Comparison of ENCODE assay signal across 24 cellular contexts in the genomic region with DNA sequence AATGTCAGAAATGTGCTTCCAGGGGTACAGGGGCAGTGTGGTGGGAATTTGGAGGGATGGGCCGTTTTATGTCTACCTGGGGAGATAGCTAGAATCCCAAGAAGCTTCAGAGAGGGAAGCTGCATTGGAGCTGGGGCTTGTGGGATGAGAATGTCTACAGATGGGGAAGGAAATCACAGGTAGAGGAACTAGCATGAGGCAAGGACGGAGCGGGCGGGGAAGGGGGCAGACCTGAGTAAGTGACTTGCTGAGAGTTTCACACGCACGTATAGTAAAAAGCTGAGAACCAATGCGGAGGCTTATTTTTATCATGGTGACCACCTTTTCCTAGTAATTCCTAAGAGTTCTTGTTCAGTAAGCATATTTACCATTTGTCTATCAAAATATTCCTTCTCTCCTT. TPM values are rescaled to one million over a fixed set of nuclear protein-coding genes. Genes with fewer than 3 reads are reported as not detected.
DNase-seq lines count a peak whose midpoint lies in the region; ATAC-seq, FAIRE-seq and TF ChIP-seq lines count a peak whose summit lies in the region.
"Had no signal": no experiment of that assay in that cellular context is flagged by ENCODE, and none has a peak within 500 bp of the region (broad histone marks: within the 10 kb centered on the region; RNA-seq: fewer than 3 reads in every experiment).

No MANE protein-coding gene starts in this region.

- H3K9me3 ChIP-seq in HUES48 (ENCODE audit: control insufficient read depth, insufficient read depth, low read length): no peaks in the 10 kb centered on the region
- H3K9me3 ChIP-seq in H1 (ENCODE audit: insufficient read depth in 2 of 2, low read depth in 1 of 2, low read length in 1 of 2): no peaks in the 10 kb centered on the region
- H3K9me3 ChIP-seq in liver (ENCODE audit: control insufficient read depth in 4 of 4, low read length in 3 of 4): no peaks in the 10 kb centered on the region
- H3K9me3 ChIP-seq in smooth muscle cell (replicated peaks; ENCODE audit: low read depth): no peaks in the 10 kb centered on the region

- H3K9me3 Mint-ChIP-seq in activated CD8-positive, alpha-beta T cell treated with anti-CD3 and anti-CD28 coated beads, Interleukin-2, amount 10 ng/mL, durations not matched to agents 7 days and 5 days (ENCODE audit: insufficient read depth): no peaks in the 10 kb centered on the region
- H3K9me3 Mint-ChIP-seq: activated naive CD8-positive, alpha-beta T cell treated with anti-CD3 and anti-CD28 coated beads for 36 hours; CD8-positive, alpha-beta T cell; stimulated activated memory B cell treated with anti-CD40 and anti-IgM and Interleukin-4, amounts not matched to agents 10 μg/mL and 1 μg/mL and 100 μg/mL, for 72 hours had no signal

- no peak for TF ChIP-seq EP300 in H1 (IDR thresholded peaks at IDR 0.05; ENCODE audit: borderline replicate concordance in 1 of 2, low read depth in 2 of 2, low read length in 2 of 2)

- peak in 1 of 2 experiments; percentile 60 for DNase-seq in H1 (ENCODE audit: low read depth in 1 of 2, low spot score in 2 of 2)
- DNase-seq in smooth muscle cell (lab: John Stamatoyannopoulos, UW; ENCODE audit: unreplicated experiment): no peak
- no peak for DNase-seq in HCEC 1CT
- DNase-seq in activated CD8-positive, alpha-beta T cell treated with anti-CD3 and anti-CD28 coated beads, Interleukin-2, amount 10 ng/mL, durations not matched to agents 7 days and 5 days: no peak
- DNase-seq: activated naive CD8-positive, alpha-beta T cell treated with anti-CD3 and anti-CD28 coated beads for 36 hours; CD8-positive, alpha-beta T cell; DMS53; IMR-90; NCI-H2171 treated with DMSO at 0.1 percent for 48 hours; SHP77 had no signal

- no peak for TF ChIP-seq RAD21 in H1 (IDR thresholded peaks at IDR 0.05 in 1 of 2, conservative IDR thresholded peaks at IDR 0.05 in 1 of 2; ENCODE audit: low read depth in 2 of 2, low read length in 2 of 2)
- no peak for TF ChIP-seq RAD21 in liver (IDR thresholded peaks at IDR 0.05)

- H3K79me1 ChIP-seq in H1 (ENCODE audit: low read depth, low read length): no peaks in the 10 kb centered on the region

- H3K79me2 ChIP-seq in H1 (ENCODE audit: control insufficient read depth in 1 of 2, insufficient read depth in 2 of 2, low read length in 2 of 2) (no peaks in the 10 kb centered on the region), smooth muscle cell (ENCODE audit: low read depth) (no peaks in the 10 kb centered on the region)
- H3K79me2 ChIP-seq: parathyroid adenoma had no signal

- H2BK12ac ChIP-seq in H1 (ENCODE audit: low read depth, low read length): 0 out of 2 replicates have a peak overlapping the region, but pooled peaks have one; percentile 5

- H3K4ac ChIP-seq in H1 (replicated peaks; ENCODE audit: insufficient read length, low read depth, low read length): no peak overlapping the region

- H3K9ac ChIP-seq in HUES48 (ENCODE audit: low read depth, low read length): peak overlapping the region; percentile 8; the same call in 1 of the 2 replicates
- no peak overlapping the region for H3K9ac ChIP-seq in H1 (replicated peaks in 1 of 4; ENCODE audit: extremely low read depth in 1 of 4, low read depth in 3 of 4, low read length in 3 of 4)
- no peak overlapping the region for H3K9ac ChIP-seq in liver (ENCODE audit: low read depth in 1 of 2, low read length in 2 of 2)
- no peak overlapping the region for H3K9ac ChIP-seq in smooth muscle cell (ENCODE audit: low read depth)
- H3K9ac ChIP-seq: parathyroid adenoma had no signal

- H2BK20ac ChIP-seq in H1 (ENCODE audit: low read length): no peak overlapping the region

- no peak overlapping the region for H3K18ac ChIP-seq in H1 (ENCODE audit: extremely low read depth, low read length)

- no peak for TF ChIP-seq POLR2A in H1 (IDR thresholded peaks at IDR 0.05; ENCODE audit: control extremely low read depth in 1 of 2, low read depth in 2 of 2, low read length in 2 of 2)

- H3K23ac ChIP-seq in H1 (ENCODE audit: insufficient read length): no peak overlapping the region

- no peak overlapping the region for H4K8ac ChIP-seq in H1 (ENCODE audit: extremely low read depth, insufficient read depth, low read length)

- no peak overlapping the region for H2BK15ac ChIP-seq in H1 (ENCODE audit: low read length)

- H3K27ac Mint-ChIP-seq in activated CD8-positive, alpha-beta T cell treated with anti-CD3 and anti-CD28 coated beads, Interleukin-2, amount 10 ng/mL, durations not matched to agents 7 days and 5 days: no peak overlapping the region
- H3K27ac Mint-ChIP-seq: activated naive CD8-positive, alpha-beta T cell treated with anti-CD3 and anti-CD28 coated beads for 36 hours; CD8-positive, alpha-beta T cell; stimulated activated memory B cell treated with anti-CD40 and anti-IgM and Interleukin-4, amounts not matched to agents 10 μg/mL and 1 μg/mL and 100 μg/mL, for 72 hours had no signal

- peaks cover 42% of the 10 kb centered on the region for H3K4me1 ChIP-seq in HUES48 (ENCODE audit: control insufficient read depth, insufficient read depth, low read length)
- peaks cover 2 to 16% (median 7%) of the 10 kb centered on the region in 4 experiments for H3K4me1 ChIP-seq in H1 (replicated peaks in 1 of 4; ENCODE audit: control insufficient read depth in 3 of 4, insufficient read depth in 4 of 4, low read length in 3 of 4)
- peaks cover 0 to 10% (median 7%) of the 10 kb centered on the region in 4 donors for H3K4me1 ChIP-seq in liver (ENCODE audit: control insufficient read depth in 4 of 4, insufficient read depth in 4 of 4, low read length in 3 of 4)
- H3K4me1 ChIP-seq in smooth muscle cell (ENCODE audit: low read depth): peaks cover 8% of the 10 kb centered on the region
- H3K4me1 ChIP-seq: parathyroid adenoma had no signal

- H3K4me3 Mint-ChIP-seq in activated CD8-positive, alpha-beta T cell treated with anti-CD3 and anti-CD28 coated beads, Interleukin-2, amount 10 ng/mL, durations not matched to agents 7 days and 5 days: no peak overlapping the region
- H3K4me3 Mint-ChIP-seq: activated naive CD8-positive, alpha-beta T cell treated with anti-CD3 and anti-CD28 coated beads for 36 hours; CD8-positive, alpha-beta T cell; stimulated activated memory B cell treated with anti-CD40 and anti-IgM and Interleukin-4, amounts not matched to agents 10 μg/mL and 1 μg/mL and 100 μg/mL, for 72 hours had no signal

- H3K27me3 Mint-ChIP-seq in activated CD8-positive, alpha-beta T cell treated with anti-CD3 and anti-CD28 coated beads, Interleukin-2, amount 10 ng/mL, durations not matched to agents 7 days and 5 days (ENCODE audit: low read depth): peaks cover 8% of the 10 kb centered on the region

- no peaks in the 10 kb centered on the region for H3K36me3 Mint-ChIP-seq in activated CD8-positive, alpha-beta T cell treated with anti-CD3 and anti-CD28 coated beads, Interleukin-2, amount 10 ng/mL, durations not matched to agents 7 days and 5 days (ENCODE audit: low read depth)
- H3K36me3 Mint-ChIP-seq: activated naive CD8-positive, alpha-beta T cell treated with anti-CD3 and anti-CD28 coated beads for 36 hours; CD8-positive, alpha-beta T cell; stimulated activated memory B cell treated with anti-CD40 and anti-IgM and Interleukin-4, amounts not matched to agents 10 μg/mL and 1 μg/mL and 100 μg/mL, for 72 hours had no signal

- POLR2A ChIA-PET in H1 (lab: Charles Lee; ENCODE audit: partially characterized antibody): interaction anchor here (0.6 to 0.9 kb wide), 2 partner anchors 9 to 62 kb away, joined by 3 to 4 read pairs; no protein-coding TSS in a partner anchor
- POLR2A ChIA-PET in activated CD8-positive, alpha-beta T cell treated with anti-CD3 and anti-CD28 coated beads, Interleukin-2, amount 10 ng/mL, durations not matched to agents 7 days and 5 days (lab: Charles Lee): no interaction called here

- no peak overlapping the region for H4K91ac ChIP-seq in H1 (replicated peaks; ENCODE audit: insufficient read length, low read length)

- no peaks in the 10 kb centered on the region; the same call in 1 of the 2 replicates for H3K23me2 ChIP-seq in H1 (ENCODE audit: low read depth, low read length)

- H3K4me2 ChIP-seq in H1 (ENCODE audit: insufficient read depth in 1 of 2, low read depth in 2 of 2, low read length in 2 of 2) (peak overlapping the region; percentile 58 to 64), smooth muscle cell (peak overlapping the region; percentile 32)

- H3K4me3 ChIP-seq in HUES48 (ENCODE audit: low read depth, low read length): peak overlapping the region; percentile 61
- H3K4me3 ChIP-seq in H1 (ENCODE audit: extremely low read depth in 1 of 4, insufficient read depth in 2 of 4, low read depth in 3 of 4, low read length in 4 of 4): peak overlapping the region; percentile 10 to 59 (median 30); a peak in 5 of 8 replicates
- H3K4me3 ChIP-seq in liver (ENCODE audit: low read depth in 1 of 3, low read length in 3 of 3): no peak overlapping the region
- H3K4me3 ChIP-seq in smooth muscle cell: no peak overlapping the region
- H3K4me3 ChIP-seq: lung had no signal

- H2AFZ ChIP-seq in H1 (ENCODE audit: low read length) (no peak overlapping the region), smooth muscle cell (ENCODE audit: low read depth) (peak overlapping the region; percentile 34)
- H2AFZ ChIP-seq: parathyroid adenoma had no signal

- peak overlapping the region; percentile 42 for H4K5ac ChIP-seq in H1 (ENCODE audit: insufficient read length, low read depth, low read length)

- peak overlapping the region; percentile 23 for H2BK120ac ChIP-seq in H1 (replicated peaks; ENCODE audit: low read depth, low read length)

- H3K14ac ChIP-seq in H1 (ENCODE audit: insufficient read length): no peak overlapping the region

- no peak overlapping the region for H3K56ac ChIP-seq in H1 (replicated peaks; ENCODE audit: insufficient read length, low read depth, low read length)

- H2BK5ac ChIP-seq in H1 (ENCODE audit: low read depth, low read length): no peak overlapping the region

- no peak for ATAC-seq in activated CD8-positive, alpha-beta T cell treated with anti-CD3 and anti-CD28 coated beads, Interleukin-2, amount 10 ng/mL, durations not matched to agents 7 days and 5 days
- no peak for ATAC-seq in GM21576 (IDR thresholded peaks at IDR 0.05; ENCODE audit: unreplicated experiment)
- ATAC-seq: CD8-positive, alpha-beta T cell; sciatic nerve; stimulated activated memory B cell treated with anti-CD40 and anti-IgM and Interleukin-4, amounts not matched to agents 10 μg/mL and 1 μg/mL and 100 μg/mL, for 72 hours had no signal

- no peaks in the 10 kb centered on the region for H3F3A ChIP-seq in smooth muscle cell (ENCODE audit: low read depth)

- FAIRE-seq in H1 (lab: Jason Lieb, UNC): no peak
- FAIRE-seq: H54 had no signal

- H3K27me3 ChIP-seq in HUES48 (ENCODE audit: control insufficient read depth, insufficient read depth, low read length) (no peaks in the 10 kb centered on the region), H1 (replicated peaks in 1 of 4; ENCODE audit: control insufficient read depth in 3 of 4, extremely low read depth in 1 of 4, insufficient read depth in 3 of 4, low read length in 3 of 4) (no peaks in the 10 kb centered on the region), liver (ENCODE audit: control insufficient read depth in 4 of 4, insufficient read depth in 4 of 4, low read length in 3 of 4) (no peaks in the 10 kb centered on the region), smooth muscle cell (ENCODE audit: low read depth) (peaks cover 12% of the 10 kb centered on the region)

- H2AK5ac ChIP-seq in H1 (ENCODE audit: low read depth, low read length): no peak overlapping the region

- WGBS in H1 (ENCODE audit: extremely low coverage in 1 of 2, insufficient coverage in 1 of 2, insufficient read length in 1 of 2, insufficient replicate concordance in 2 of 2, low coverage in 1 of 2, low lambda C conversion rate in 2 of 2, missing lambda C conversion rate in 1 of 2), 2 experiments: 11% methylated on average over 7 of the region's 7 CpGs; no CpG with 5 or more reads in 1 of the 2 experiments
- WGBS in liver: 58% methylated on average over 7 of the region's 7 CpGs
- 38% methylated on average over 7 of the region's 7 CpGs for WGBS in smooth muscle cell (ENCODE audit: low lambda C conversion rate)

- no peaks in the 10 kb centered on the region for H4K20me1 ChIP-seq in H1 (replicated peaks in 1 of 2; ENCODE audit: control insufficient read depth in 1 of 2, insufficient read depth in 2 of 2, low read length in 2 of 2)
- H4K20me1 ChIP-seq in smooth muscle cell (ENCODE audit: low read depth): no peaks in the 10 kb centered on the region

- TF ChIP-seq CTCF in H1 (IDR thresholded peaks at IDR 0.05; ENCODE audit: control extremely low read depth in 1 of 3, insufficient read depth in 1 of 3, low read depth in 1 of 3, low read length in 3 of 3) (peak in 1 of 3 experiments; percentile 24; a peak in 1 of 4 replicates), liver (IDR thresholded peaks at IDR 0.05; ENCODE audit: low read depth, low read length, missing input control) (no peak), smooth muscle cell (IDR thresholded peaks at IDR 0.05; ENCODE audit: borderline replicate concordance, insufficient read depth, poor library complexity, severe bottlenecking) (no peak)

- H3K27ac ChIP-seq in HUES48 (ENCODE audit: low read depth, low read length) (no peak overlapping the region), H1 (ENCODE audit: low read depth, low read length) (no peak overlapping the region), liver (ENCODE audit: low read depth in 1 of 2, low read length in 2 of 2) (peak overlapping the region; percentile 29 to 60), smooth muscle cell (ENCODE audit: low read depth) (no peak overlapping the region)
- H3K27ac ChIP-seq: parathyroid adenoma had no signal

- peaks cover 4% of the 10 kb centered on the region for H3K4me1 Mint-ChIP-seq in activated CD8-positive, alpha-beta T cell treated with anti-CD3 and anti-CD28 coated beads, Interleukin-2, amount 10 ng/mL, durations not matched to agents 7 days and 5 days (ENCODE audit: low read depth)

- CTCF ChIA-PET in H1 (lab: Charles Lee; ENCODE audit: partially characterized antibody): interaction anchor here (0.6 to 1.7 kb wide), 8 partner anchors 8 to 79 kb away, joined by 3 to 8 read pairs (median 3); partner anchors contain the start of gene CRYGA
- CTCF ChIA-PET in activated CD8-positive, alpha-beta T cell treated with anti-CD3 and anti-CD28 coated beads, Interleukin-2, amount 10 ng/mL, durations not matched to agents 7 days and 5 days (lab: Charles Lee): interaction anchor here (2.5 kb wide), 1 partner anchor 8 kb away, joined by 12 read pairs; no protein-coding TSS in a partner anchor

- H3K36me3 ChIP-seq in HUES48 (ENCODE audit: control insufficient read depth, insufficient read depth, low read length) (no peaks in the 10 kb centered on the region), H1 (ENCODE audit: control insufficient read depth in 2 of 4, insufficient read depth in 4 of 4, low read length in 3 of 4) (no peaks in the 10 kb centered on the region), liver (ENCODE audit: control insufficient read depth in 4 of 4, insufficient read depth in 3 of 4, low read depth in 1 of 4, low read length in 3 of 4) (no peaks in the 10 kb centered on the region), smooth muscle cell (ENCODE audit: low read depth) (no peaks in the 10 kb centered on the region)

RNA-seq across cellular contexts. Expression of gene C2orf80, which starts 6.3 kb away (rescaled TPM):
- total RNA-seq in H1 (2021; fragmentation: NEBNext Ultra II Directional; extraction: Animal tissue kit (Norgen Biotek cat#: 25700)): 1.1 and 1.3 TPM in 2 replicates
- polyA plus RNA-seq in H1 (2011; rRNA removed) (0.41 and 0.97 TPM in 2 replicates), liver (not detected), smooth muscle cell (not detected in 2 replicates)
- 1.0 TPM for polyA plus RNA-seq in H1 (2011; cell fraction: cytosol; rRNA removed)
- polyA plus RNA-seq in H1 (2011; cell fraction: nucleus; rRNA removed): not detected
- polyA plus RNA-seq in H1 (2012, experiment 1 of 2): 0.44 to 0.71 TPM (median 0.47 TPM) in 3 of 4 replicates, not detected in the other
- polyA plus RNA-seq in H1 (2012, experiment 2 of 2): not detected
- 2.0 TPM for polyA plus RNA-seq in H1 (2013, experiment 1 of 2)
- 1.3 TPM for polyA plus RNA-seq in H1 (2013, experiment 2 of 2)
- 1.0 TPM in 1 of 2 replicates, not detected in the other for polyA minus RNA-seq in H1 (2011; rRNA and poly(A)+ RNA removed)
- polyA minus RNA-seq in H1 (2011; cell fraction: cytosol; rRNA and poly(A)+ RNA removed): not detected
- not detected for polyA minus RNA-seq in H1 (2011; cell fraction: nucleus; rRNA and poly(A)+ RNA removed)
- total RNA-seq in liver (not detected), smooth muscle cell (not detected in 2 replicates)
- total RNA-seq in activated CD8-positive, alpha-beta T cell treated with anti-CD3 and anti-CD28 coated beads, Interleukin-2, amount 10 ng/mL, durations not matched to agents 7 days and 5 days: not detected
- total RNA-seq: activated naive CD8-positive, alpha-beta T cell treated with anti-CD3 and anti-CD28 coated beads for 36 hours; CD8-positive, alpha-beta T cell; fibroblast of lung; IMR-90; M059J; myocyte; OCI-LY7; sciatic nerve had no signal
- polyA plus RNA-seq: fibroblast of lung, IMR-90 had no signal

RNA-seq across cellular contexts. Expression of gene CRYGA, which starts 20.1 kb away (rescaled TPM):
- total RNA-seq in H1 (2021; fragmentation: NEBNext Ultra II Directional; extraction: Animal tissue kit (Norgen Biotek cat#: 25700)): not detected in 2 replicates
- polyA plus RNA-seq in H1 (2011; rRNA removed): not detected in 2 replicates
- polyA plus RNA-seq in H1 (2011; cell fraction: cytosol; rRNA removed): not detected
- not detected for polyA plus RNA-seq in H1 (2011; cell fraction: nucleus; rRNA removed)
- not detected in 4 replicates for polyA plus RNA-seq in H1 (2012, experiment 1 of 2)
- polyA plus RNA-seq in H1 (2012, experiment 2 of 2): not detected
- polyA plus RNA-seq in H1 (2013, experiment 1 of 2): 0.10 TPM
- polyA plus RNA-seq in H1 (2013, experiment 2 of 2): not detected
- not detected in 2 replicates for polyA minus RNA-seq in H1 (2011; rRNA and poly(A)+ RNA removed)
- not detected for polyA minus RNA-seq in H1 (2011; cell fraction: cytosol; rRNA and poly(A)+ RNA removed)
- not detected for polyA minus RNA-seq in H1 (2011; cell fraction: nucleus; rRNA and poly(A)+ RNA removed)
- total RNA-seq in liver: not detected
- polyA plus RNA-seq in liver: not detected
- not detected in 2 replicates for total RNA-seq in smooth muscle cell
- polyA plus RNA-seq in smooth muscle cell: not detected in 2 replicates
- not detected for total RNA-seq in activated CD8-positive, alpha-beta T cell treated with anti-CD3 and anti-CD28 coated beads, Interleukin-2, amount 10 ng/mL, durations not matched to agents 7 days and 5 days
- total RNA-seq: activated naive CD8-positive, alpha-beta T cell treated with anti-CD3 and anti-CD28 coated beads for 36 hours; CD8-positive, alpha-beta T cell; cerebellum; fibroblast of lung; IMR-90; lung; M059J; myocyte; OCI-LY7; sciatic nerve had no signal
- polyA plus RNA-seq: fibroblast of lung, IMR-90, lung had no signal

RNA-seq across cellular contexts. Expression of gene CRYGB, which starts 37.6 kb away (rescaled TPM):
- total RNA-seq in H1 (2021; fragmentation: NEBNext Ultra II Directional; extraction: Animal tissue kit (Norgen Biotek cat#: 25700)): not detected in 2 replicates
- 0.30 and 0.38 TPM in 2 replicates for polyA plus RNA-seq in H1 (2011; rRNA removed)
- polyA plus RNA-seq in H1 (2011; cell fraction: cytosol; rRNA removed): 0.21 TPM
- not detected for polyA plus RNA-seq in H1 (2011; cell fraction: nucleus; rRNA removed)
- polyA plus RNA-seq in H1 (2012, experiment 1 of 2): 0.33 TPM in 1 of 4 replicates, not detected in the others
- not detected for polyA plus RNA-seq in H1 (2012, experiment 2 of 2)
- 0.22 TPM for polyA plus RNA-seq in H1 (2013, experiment 1 of 2)
- polyA plus RNA-seq in H1 (2013, experiment 2 of 2): 0.77 TPM
- polyA minus RNA-seq in H1 (2011; rRNA and poly(A)+ RNA removed): not detected in 2 replicates
- not detected for polyA minus RNA-seq in H1 (2011; cell fraction: cytosol; rRNA and poly(A)+ RNA removed)
- not detected for polyA minus RNA-seq in H1 (2011; cell fraction: nucleus; rRNA and poly(A)+ RNA removed)
- not detected for total RNA-seq in liver
- polyA plus RNA-seq in liver: not detected
- not detected in 2 replicates for total RNA-seq in smooth muscle cell
- polyA plus RNA-seq in smooth muscle cell: not detected in 2 replicates
- not detected for total RNA-seq in activated CD8-positive, alpha-beta T cell treated with anti-CD3 and anti-CD28 coated beads, Interleukin-2, amount 10 ng/mL, durations not matched to agents 7 days and 5 days
- total RNA-seq: activated naive CD8-positive, alpha-beta T cell treated with anti-CD3 and anti-CD28 coated beads for 36 hours; CD8-positive, alpha-beta T cell; cerebellum; fibroblast of lung; IMR-90; lung; M059J; myocyte; OCI-LY7; sciatic nerve had no signal
- polyA plus RNA-seq: fibroblast of lung, IMR-90, lung had no signal

RNA-seq across cellular contexts. Expression of gene CRYGC, which starts 53.9 kb away (rescaled TPM):
- not detected in 2 replicates for total RNA-seq in H1 (2021; fragmentation: NEBNext Ultra II Directional; extraction: Animal tissue kit (Norgen Biotek cat#: 25700))
- polyA plus RNA-seq in H1 (2011; rRNA removed) (not detected in 2 replicates), liver (not detected), smooth muscle cell (not detected in 2 replicates)
- polyA plus RNA-seq in H1 (2011; cell fraction: cytosol; rRNA removed): not detected
- not detected for polyA plus RNA-seq in H1 (2011; cell fraction: nucleus; rRNA removed)
- polyA plus RNA-seq in H1 (2012, experiment 1 of 2): not detected in 4 replicates
- not detected for polyA plus RNA-seq in H1 (2012, experiment 2 of 2)
- not detected for polyA plus RNA-seq in H1 (2013, experiment 1 of 2)
- not detected for polyA plus RNA-seq in H1 (2013, experiment 2 of 2)
- not detected in 2 replicates for polyA minus RNA-seq in H1 (2011; rRNA and poly(A)+ RNA removed)
- not detected for polyA minus RNA-seq in H1 (2011; cell fraction: cytosol; rRNA and poly(A)+ RNA removed)
- polyA minus RNA-seq in H1 (2011; cell fraction: nucleus; rRNA and poly(A)+ RNA removed): not detected
- total RNA-seq in liver (not detected), smooth muscle cell (not detected in 2 replicates)
- total RNA-seq in activated CD8-positive, alpha-beta T cell treated with anti-CD3 and anti-CD28 coated beads, Interleukin-2, amount 10 ng/mL, durations not matched to agents 7 days and 5 days: not detected
- total RNA-seq: activated naive CD8-positive, alpha-beta T cell treated with anti-CD3 and anti-CD28 coated beads for 36 hours; CD8-positive, alpha-beta T cell; cerebellum; fibroblast of lung; IMR-90; lung; M059J; myocyte; OCI-LY7; sciatic nerve had no signal
- polyA plus RNA-seq: fibroblast of lung, IMR-90, lung, thymus had no signal

RNA-seq across cellular contexts. Expression of gene CRYGD, which starts 59.2 kb away (rescaled TPM):
- 0.98 and 2.9 TPM in 2 replicates for total RNA-seq in H1 (2021; fragmentation: NEBNext Ultra II Directional; extraction: Animal tissue kit (Norgen Biotek cat#: 25700))
- 6.0 and 7.1 TPM in 2 replicates for polyA plus RNA-seq in H1 (2011; rRNA removed)
- polyA plus RNA-seq in H1 (2011; cell fraction: cytosol; rRNA removed): 4.6 TPM
- 11.6 TPM for polyA plus RNA-seq in H1 (2011; cell fraction: nucleus; rRNA removed)
- polyA plus RNA-seq in H1 (2012, experiment 1 of 2): 3.8 to 8.8 TPM (median 6.2 TPM) in 4 replicates
- 12.4 TPM for polyA plus RNA-seq in H1 (2012, experiment 2 of 2)
- 1.3 TPM for polyA plus RNA-seq in H1 (2013, experiment 1 of 2)
- 1.7 TPM for polyA plus RNA-seq in H1 (2013, experiment 2 of 2)
- polyA minus RNA-seq in H1 (2011; rRNA and poly(A)+ RNA removed): 0.38 and 1.2 TPM in 2 replicates
- not detected for polyA minus RNA-seq in H1 (2011; cell fraction: cytosol; rRNA and poly(A)+ RNA removed)
- polyA minus RNA-seq in H1 (2011; cell fraction: nucleus; rRNA and poly(A)+ RNA removed): 1.6 TPM
- total RNA-seq in liver: not detected
- not detected for polyA plus RNA-seq in liver
- not detected in 2 replicates for total RNA-seq in smooth muscle cell
- not detected in 2 replicates for polyA plus RNA-seq in smooth muscle cell
- not detected for total RNA-seq in activated CD8-positive, alpha-beta T cell treated with anti-CD3 and anti-CD28 coated beads, Interleukin-2, amount 10 ng/mL, durations not matched to agents 7 days and 5 days
- total RNA-seq: activated naive CD8-positive, alpha-beta T cell treated with anti-CD3 and anti-CD28 coated beads for 36 hours; CD8-positive, alpha-beta T cell; fibroblast of lung; IMR-90; lung; M059J; myocyte; OCI-LY7; sciatic nerve had no signal
- polyA plus RNA-seq: fibroblast of lung, IMR-90, lung had no signal

Comparison
In these comparisons a context has a peak if more than half of its experiments do, and no peak if none do; other contexts are left out.
1. H3K27ac ChIP-seq: peak in liver (2 of 2); none in HUES48 (single experiment), H1 (single experiment) and smooth muscle cell (single experiment).
2. H3K4me3 ChIP-seq: peak in HUES48 (single experiment) and H1 (4 of 4); none in liver (0 of 3) and smooth muscle cell (single experiment).